In the genomic region with DNA sequence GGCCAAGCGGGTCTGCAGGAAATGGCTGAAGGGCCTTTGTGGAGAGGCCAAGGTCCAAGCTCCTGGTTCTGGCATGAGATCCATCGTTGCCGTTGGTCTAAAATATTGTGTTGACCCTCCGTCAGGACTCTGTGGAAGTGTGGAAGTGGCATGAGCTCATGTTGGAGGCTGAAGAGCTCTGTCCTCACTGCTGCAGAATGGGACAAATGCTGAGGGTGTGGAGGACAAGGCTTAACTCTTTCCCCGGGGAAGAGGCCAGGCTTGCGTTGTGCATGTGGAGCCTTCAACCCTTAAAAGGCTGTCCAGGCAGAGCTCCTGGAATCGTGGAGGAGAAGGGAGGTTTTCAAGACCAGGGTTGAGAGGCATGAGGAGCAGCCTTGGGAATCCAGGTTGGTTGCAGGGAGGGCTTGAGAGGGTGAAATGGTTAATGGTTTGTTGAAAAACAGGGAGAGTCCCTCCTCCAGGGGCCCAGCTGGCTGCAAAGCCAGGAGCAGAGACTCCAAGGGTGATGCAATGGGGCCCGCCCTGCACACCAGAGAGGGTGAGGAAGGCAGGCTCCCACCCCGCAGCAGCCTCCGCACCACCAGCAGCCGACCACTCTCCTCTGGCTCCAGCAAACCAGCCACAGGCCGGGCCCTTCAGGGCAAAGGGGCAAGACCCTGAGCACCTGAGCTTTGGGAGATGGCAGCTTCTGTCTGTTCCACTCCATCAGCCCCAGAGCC, we compare ENCODE assay signal across 23 cellular contexts. TPM values are rescaled to one million over a fixed set of nuclear protein-coding genes. Genes with fewer than 3 reads are reported as not detected.
A peak's percentile ranks its signal among the peaks of the same experiment; 100 is the strongest.
DNase-seq lines count a peak whose midpoint lies in the region; ATAC-seq and TF ChIP-seq lines count a peak whose summit lies in the region.
"Had no signal": no experiment of that assay in that cellular context is flagged by ENCODE, and none has a peak within 500 bp of the region (broad histone marks: within the 10 kb centered on the region; RNA-seq: fewer than 3 reads in every experiment).

No MANE protein-coding gene starts in this region.

- TF ChIP-seq CTCF in HEK293 (tag by site-specific recombination; IDR thresholded peaks at IDR 0.05): no peak
- TF ChIP-seq CTCF in right atrium auricular region (IDR thresholded peaks at IDR 0.05): no peak
- TF ChIP-seq CTCF in suprapubic skin (IDR thresholded peaks at IDR 0.05): no peak

- no peaks in the 10 kb centered on the region for H3K27me3 ChIP-seq in right atrium auricular region
- H3K27me3 ChIP-seq in suprapubic skin: no peaks in the 10 kb centered on the region
- H3K27me3 ChIP-seq: esophagus squamous epithelium, stomach had no signal

- no peak overlapping the region for H3K27ac Mint-ChIP-seq in activated T-helper 17 cell treated with anti-CD3 and anti-CD28 coated beads, Interleukin-2, amount 50 U/mL, for 72 hours

- H3K27ac ChIP-seq in HEK293 (ENCODE audit: extremely low read depth, low read depth, low read length) (no peak overlapping the region), right atrium auricular region (peak overlapping the region; percentile 64 to 71), suprapubic skin (peak overlapping the region; percentile 78)

- no peak for TF ChIP-seq POLR2A in suprapubic skin (IDR thresholded peaks at IDR 0.05)

- DNase-seq in amniotic epithelial cell (ENCODE audit: low read depth) (peak; percentile 70), right atrium auricular region (ENCODE audit: low spot score) (peak; percentile 79), suprapubic skin (ENCODE audit: low spot score in 2 of 2) (peak in 1 of 2 donors; percentile 85), GM19240 (ENCODE audit: insufficient read length, low spot score) (no peak), NCI-H748 (lab: John Stamatoyannopoulos, UW; ENCODE audit: unreplicated experiment) (no peak), midbrain (lab: John Stamatoyannopoulos, UW) (no peak)
- DNase-seq: activated T-cell treated with anti-CD3 and anti-CD28 coated beads, Interleukin-2, amount 50 U/mL, for 48 hours; DMS 273 treated with DMSO at 0.1 percent for 48 hours; effector CD8-positive, alpha-beta T cell; esophagus squamous epithelium; GDM1; GOT3; NCI-H2081; NCI-H446; NK-92 treated with Interleukin-12 subunit alpha and Interleukin-12 subunit beta, amount 100 ng/mL, for 24 hours; stimulated activated CD4-positive, alpha-beta T cell treated with anti-CD3 and anti-CD28 coated beads, Interleukin-12 subunit alpha, Interleukin-12 subunit beta, amount 100 ng/mL, for 4 hours; stomach; T-helper 9 cell had no signal

- no peak for ATAC-seq in activated T-helper 17 cell treated with anti-CD3 and anti-CD28 coated beads, Interleukin-2, amount 50 U/mL, for 72 hours (replicated peaks)
- ATAC-seq: activated CD4-positive, CD25-positive, alpha-beta regulatory T cell treated with anti-CD3 and anti-CD28 coated beads, Interleukin-2, amount 50 U/mL, for 24 hours; activated naive CD4-positive, alpha-beta T cell treated with anti-CD3 and anti-CD28 coated beads, Interleukin-2, amount 50 U/mL, for 72 hours had no signal

- H3K4me3 ChIP-seq in HEK293 (ENCODE audit: low read depth, low read length) (no peak overlapping the region), right atrium auricular region (no peak overlapping the region), suprapubic skin (peak overlapping the region; percentile 11)
- H3K4me3 ChIP-seq: esophagus squamous epithelium, lung, stomach had no signal

- CTCF ChIA-PET in HEK293 (lab: Yijun Ruan, JAX): interaction anchor here (0.6 to 12.6 kb wide), 9 partner anchors 9 to 579 kb away, joined by 3 to 522 read pairs (median 5); no protein-coding TSS in a partner anchor

- no peaks in the 10 kb centered on the region for H3K36me3 ChIP-seq in HEK293 (ENCODE audit: control insufficient read depth in 2 of 2, insufficient read depth in 1 of 2, low read length in 2 of 2)
- H3K36me3 ChIP-seq in right atrium auricular region: no peaks in the 10 kb centered on the region
- H3K36me3 ChIP-seq in suprapubic skin: no peaks in the 10 kb centered on the region
- H3K36me3 ChIP-seq: esophagus squamous epithelium, stomach had no signal

- H3K9me3 ChIP-seq in HEK293 (ENCODE audit: control insufficient read depth, insufficient read depth, low read depth, low read length): no peaks in the 10 kb centered on the region
- no peaks in the 10 kb centered on the region for H3K9me3 ChIP-seq in right atrium auricular region
- no peaks in the 10 kb centered on the region for H3K9me3 ChIP-seq in suprapubic skin
- H3K9me3 ChIP-seq: esophagus squamous epithelium, stomach had no signal

- H3K4me1 ChIP-seq in HEK293 (ENCODE audit: control insufficient read depth, insufficient read depth, low read length): no peaks in the 10 kb centered on the region
- peaks cover 0 to 27% of the 10 kb centered on the region in 2 donors for H3K4me1 ChIP-seq in right atrium auricular region
- peaks cover 36% of the 10 kb centered on the region for H3K4me1 ChIP-seq in suprapubic skin

- 89% methylated on average over 7 of the region's 12 CpGs for WGBS in suprapubic skin

- H3K36me3 Mint-ChIP-seq in activated T-helper 17 cell treated with anti-CD3 and anti-CD28 coated beads, Interleukin-2, amount 50 U/mL, for 72 hours (ENCODE audit: low read depth): no peaks in the 10 kb centered on the region
- H3K36me3 Mint-ChIP-seq: activated naive CD4-positive, alpha-beta T cell treated with anti-CD3 and anti-CD28 coated beads, Interleukin-2, amount 50 U/mL, for 72 hours had no signal

- H3K4me3 Mint-ChIP-seq in activated T-helper 17 cell treated with anti-CD3 and anti-CD28 coated beads, Interleukin-2, amount 50 U/mL, for 72 hours: no peak overlapping the region

- no peak for TF ChIP-seq EP300 in suprapubic skin (IDR thresholded peaks at IDR 0.05)

- H3K27me3 Mint-ChIP-seq in activated T-helper 17 cell treated with anti-CD3 and anti-CD28 coated beads, Interleukin-2, amount 50 U/mL, for 72 hours: peaks cover 12% of the 10 kb centered on the region

- no peaks in the 10 kb centered on the region for H3K4me1 Mint-ChIP-seq in activated T-helper 17 cell treated with anti-CD3 and anti-CD28 coated beads, Interleukin-2, amount 50 U/mL, for 72 hours

- no peaks in the 10 kb centered on the region for H3K9me3 Mint-ChIP-seq in activated T-helper 17 cell treated with anti-CD3 and anti-CD28 coated beads, Interleukin-2, amount 50 U/mL, for 72 hours
- H3K9me3 Mint-ChIP-seq: activated naive CD4-positive, alpha-beta T cell treated with anti-CD3 and anti-CD28 coated beads, Interleukin-2, amount 50 U/mL, for 72 hours had no signal

- POLR2A ChIA-PET in HEK293 (lab: Yijun Ruan, JAX): no interaction called here

TF ChIP-seq in HEK293, 187 proteins besides CTCF, POLR2A, EP300 and RAD21:
- no peak for TF ChIP-seq ZBTB48 (tag by site-specific recombination; IDR thresholded peaks at IDR 0.05)
- no peak for TF ChIP-seq ZNF510 (tag by site-specific recombination; IDR thresholded peaks at IDR 0.05; ENCODE audit: insufficient replicate concordance)
- no peak for TF ChIP-seq ZNF174 (tag by site-specific recombination; IDR thresholded peaks at IDR 0.05)
- TF ChIP-seq, protein P1, sequence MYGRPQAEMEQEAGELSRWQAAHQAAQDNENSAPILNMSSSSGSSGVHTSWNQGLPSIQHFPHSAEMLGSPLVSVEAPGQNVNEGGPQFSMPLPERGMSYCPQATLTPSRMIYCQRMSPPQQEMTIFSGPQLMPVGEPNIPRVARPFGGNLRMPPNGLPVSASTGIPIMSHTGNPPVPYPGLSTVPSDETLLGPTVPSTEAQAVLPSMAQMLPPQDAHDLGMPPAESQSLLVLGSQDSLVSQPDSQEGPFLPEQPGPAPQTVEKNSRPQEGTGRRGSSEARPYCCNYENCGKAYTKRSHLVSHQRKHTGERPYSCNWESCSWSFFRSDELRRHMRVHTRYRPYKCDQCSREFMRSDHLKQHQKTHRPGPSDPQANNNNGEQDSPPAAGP (tag by site-specific recombination; IDR thresholded peaks at IDR 0.05): peak; percentile 61; the same call in 1 of the 2 replicates

RNA-seq across cellular contexts. Expression of a gene that starts 6.7 kb away (rescaled TPM):
- 10 to 100 TPM; 28.7 to 36.9 TPM for total RNA-seq in right atrium auricular region
- total RNA-seq in suprapubic skin: 10 to 100 TPM; 37.7 to 50.4 (median 48.6) TPM
- 10 to 100 TPM; 60.1 to 80.8 TPM for total RNA-seq in activated T-helper 17 cell treated with anti-CD3 and anti-CD28 coated beads, Interleukin-2, amount 50 U/mL, for 72 hours

RNA-seq across cellular contexts. Expression of a gene that starts 56.6 kb away (rescaled TPM):
- 10 to 100 TPM; 14.6 to 19.1 TPM for total RNA-seq in right atrium auricular region
- 10 to 100 TPM; 43.0 to 71.0 (median 57.6) TPM for total RNA-seq in suprapubic skin
- 10 to 100 TPM; 21.4 to 31.1 TPM for total RNA-seq in activated T-helper 17 cell treated with anti-CD3 and anti-CD28 coated beads, Interleukin-2, amount 50 U/mL, for 72 hours

Comparison
In these comparisons a context has a peak if more than half of its experiments do, and no peak if none do; other contexts are left out.
1. DNase-seq: peak in amniotic epithelial cell (single experiment) and right atrium auricular region (single experiment); none in GM19240 (single experiment), NCI-H748 (single experiment) and midbrain (single experiment).